In the genomic region with DNA sequence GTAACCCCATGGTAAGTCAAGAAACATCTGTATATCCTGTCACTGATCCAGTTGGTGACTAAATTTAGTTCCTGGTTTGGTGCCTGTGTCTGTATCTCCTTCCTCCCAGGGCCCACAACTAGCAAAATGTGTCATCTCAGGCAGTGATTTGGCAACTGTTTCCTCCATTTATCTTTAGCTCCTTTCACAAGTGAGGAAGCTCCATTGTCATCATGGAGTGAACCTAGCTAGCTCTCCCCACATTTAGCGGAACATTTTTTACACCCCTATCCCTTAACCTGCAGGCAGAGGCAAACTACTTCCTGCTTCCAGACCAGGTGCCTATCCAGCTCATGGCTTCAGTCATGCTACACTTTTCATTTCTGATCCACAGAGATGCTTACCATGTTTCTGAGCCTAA, we compare ENCODE assay signal across 18 cellular contexts.
DNase-seq lines count a peak whose midpoint lies in the region; ATAC-seq, FAIRE-seq and TF ChIP-seq lines count a peak whose summit lies in the region.
"Had no signal": no experiment of that assay in that cellular context is flagged by ENCODE, and none has a peak within 500 bp of the region (broad histone marks: within the 10 kb centered on the region; RNA-seq: fewer than 3 reads in every experiment).

No MANE protein-coding gene starts in this region.

- H4K91ac ChIP-seq in mesenchymal stem cell (ENCODE audit: low read length): no peak overlapping the region

- H3K27ac ChIP-seq in GM12878 (ENCODE audit: control insufficient read depth, insufficient read depth): peak overlapping the region; percentile 61
- no peak overlapping the region for H3K27ac ChIP-seq in mesenchymal stem cell (ENCODE audit: low read length, poor library complexity, severe bottlenecking)
- H3K27ac ChIP-seq in WERI-Rb-1: no peak overlapping the region
- H3K27ac ChIP-seq: C4-2B, psoas muscle had no signal

- no peak overlapping the region for H2BK15ac ChIP-seq in mesenchymal stem cell (ENCODE audit: low read depth, poor library complexity, severe bottlenecking)

- peaks cover 36% of the 10 kb centered on the region for H3K4me1 ChIP-seq in GM12878 (ENCODE audit: control insufficient read depth, insufficient read depth, low read length)
- H3K4me1 ChIP-seq in mesenchymal stem cell (ENCODE audit: control insufficient read depth, insufficient read depth, low read depth, low read length): no peaks in the 10 kb centered on the region
- H3K4me1 ChIP-seq: psoas muscle had no signal

- no peaks in the 10 kb centered on the region for H3K36me3 ChIP-seq in GM12878 (ENCODE audit: control insufficient read depth in 2 of 2, insufficient read depth in 2 of 2, low read length in 1 of 2)
- no peaks in the 10 kb centered on the region for H3K36me3 ChIP-seq in mesenchymal stem cell (ENCODE audit: control insufficient read depth in 1 of 2, insufficient read depth in 2 of 2, low read depth in 1 of 2, low read length in 2 of 2)
- no peaks in the 10 kb centered on the region for H3K36me3 ChIP-seq in WERI-Rb-1
- H3K36me3 ChIP-seq: MG63 had no signal

- H3K4me1 Mint-ChIP-seq in WTC11: no peaks in the 10 kb centered on the region
- H3K4me1 Mint-ChIP-seq: brain had no signal

- no peak overlapping the region for H2BK5ac ChIP-seq in mesenchymal stem cell (ENCODE audit: low read depth, low read length, poor library complexity, severe bottlenecking)

- H3K36me3 Mint-ChIP-seq in WTC11: peaks cover 5% of the 10 kb centered on the region; the same call in 1 of the 2 replicates
- H3K36me3 Mint-ChIP-seq: brain had no signal

- H3K18ac ChIP-seq in mesenchymal stem cell (ENCODE audit: low read depth in 1 of 2, low read length in 2 of 2): no peak overlapping the region

- H3K27me3 ChIP-seq in GM12878 (replicated peaks in 1 of 2; ENCODE audit: control insufficient read depth in 2 of 2, insufficient read depth in 2 of 2, low read length in 1 of 2): no peaks in the 10 kb centered on the region
- no peaks in the 10 kb centered on the region for H3K27me3 ChIP-seq in mesenchymal stem cell (ENCODE audit: control insufficient read depth in 1 of 2, insufficient read depth in 1 of 2, low read length in 2 of 2)
- H3K27me3 ChIP-seq in WERI-Rb-1 (ENCODE audit: insufficient read depth, low read depth, severe bottlenecking): no peaks in the 10 kb centered on the region
- H3K27me3 ChIP-seq: MG63 had no signal

- peak; percentile 27 for FAIRE-seq in GM12878 (lab: Jason Lieb, UNC)
- FAIRE-seq: HTR-8/SVneo had no signal

- no TSS peak for BruUV-seq in GM12878 (replicated peaks; lab: Mats Ljungman, UMichigan)

- H2BK120ac ChIP-seq in mesenchymal stem cell (ENCODE audit: low read depth, low read length): no peak overlapping the region

- no peak overlapping the region for H3K23ac ChIP-seq in mesenchymal stem cell (ENCODE audit: low read length in 2 of 2)

- TF ChIP-seq CTCF in GM12878 (IDR thresholded peaks at IDR 0.05 in 2 of 3, conservative IDR thresholded peaks at IDR 0.05 in 1 of 3; ENCODE audit: control insufficient read depth in 2 of 3, extremely low read depth in 1 of 3, insufficient read depth in 1 of 3, low read depth in 3 of 3, low read length in 3 of 3) (no peak), WTC11 (IDR thresholded peaks at IDR 0.05) (no peak), WERI-Rb-1 (IDR thresholded peaks at IDR 0.05; ENCODE audit: low read depth, low read length) (no peak)

- TF ChIP-seq POLR2A in GM12878 (IDR thresholded peaks at IDR 0.05; ENCODE audit: low read depth, low read length): no peak

- H4K8ac ChIP-seq in mesenchymal stem cell (ENCODE audit: low read length): peak overlapping the region; percentile 49

- H3K27me3 Mint-ChIP-seq in WTC11 (ENCODE audit: low read depth): no peaks in the 10 kb centered on the region
- H3K27me3 Mint-ChIP-seq: brain had no signal

- RAD21 ChIA-PET in GM12878 (lab: Charles Lee; ENCODE audit: unreplicated experiment): interaction anchor here (1.6 to 3.1 kb wide), 3 partner anchors 9 to 20 kb away, joined by 4 to 30 read pairs (median 13); no protein-coding TSS in a partner anchor

- no peaks in the 10 kb centered on the region for H3K79me1 ChIP-seq in mesenchymal stem cell (replicated peaks; ENCODE audit: low read length, poor library complexity, severe bottlenecking)

- H3K9me3 ChIP-seq in GM12878 (replicated peaks; ENCODE audit: control insufficient read depth, insufficient read depth, low read length) (peaks cover 17% of the 10 kb centered on the region), mesenchymal stem cell (ENCODE audit: control insufficient read depth, low read length) (peaks cover 11% of the 10 kb centered on the region), WERI-Rb-1 (ENCODE audit: severe bottlenecking) (peaks cover 5% of the 10 kb centered on the region)
- H3K9me3 ChIP-seq: MG63, psoas muscle had no signal

- POLR2A ChIA-PET in GM12878 (lab: Charles Lee) (interaction anchor here (1.2 to 2.8 kb wide), 3 partner anchors 10 to 20 kb away, joined by 3 to 13 read pairs (median 7); no protein-coding TSS in a partner anchor), WTC11 (lab: Charles Lee) (no interaction called here)

- peak overlapping the region; percentile 26; the same call in 1 of the 2 replicates for H3K4me2 ChIP-seq in GM12878 (ENCODE audit: control insufficient read depth, insufficient read depth)
- H3K4me2 ChIP-seq in mesenchymal stem cell (ENCODE audit: low read length, poor library complexity, severe bottlenecking): no peak overlapping the region

- H2AFZ ChIP-seq in GM12878 (ENCODE audit: control insufficient read depth, low read depth, low read length) (peak overlapping the region; percentile 75), mesenchymal stem cell (ENCODE audit: low read depth, low read length) (no peak overlapping the region)

- H2AK5ac ChIP-seq in mesenchymal stem cell (ENCODE audit: low read length, severe bottlenecking): no peak overlapping the region

- DNase-seq in GDM1 (lab: John Stamatoyannopoulos, UW) (peak; percentile 43), MV-4-11 (lab: John Stamatoyannopoulos, UW) (peak; percentile 96), GM12878 (ENCODE audit: low read depth, low spot score) (no peak), mesenchymal stem cell (no peak), WTC11 (ENCODE audit: low spot score) (no peak), NCI-H2107 (lab: John Stamatoyannopoulos, UW) (no peak), WERI-Rb-1 (no peak)
- DNase-seq: activated gamma-delta T cell; effector CD4-positive, alpha-beta T cell; EL; foreskin melanocyte; MG63; NCI-H82; psoas muscle had no signal

- H3K27ac Mint-ChIP-seq in WTC11: no peak overlapping the region
- H3K27ac Mint-ChIP-seq: brain had no signal

- ATAC-seq in GM12878 (no peak), WTC11 (no peak), GM18519 (IDR thresholded peaks at IDR 0.05; ENCODE audit: low FRiP score, unreplicated experiment) (no peak)
- ATAC-seq: psoas muscle had no signal

- no peak overlapping the region for H3K4me3 Mint-ChIP-seq in WTC11
- H3K4me3 Mint-ChIP-seq: brain had no signal

- intact Hi-C loops in GM12878 (cut with micrococcal nuclease; ENCODE audit: unreplicated experiment): no loop called here

- no peak overlapping the region for H3K14ac ChIP-seq in mesenchymal stem cell (ENCODE audit: low read length in 2 of 2)

- SMC1A ChIA-PET in GM12878 (lab: Charles Lee; ENCODE audit: uncharacterized antibody, unreplicated experiment): interaction anchor here (2.9 to 8.0 kb wide), 3 partner anchors 11 to 100 kb away, joined by 14 to 86 read pairs (median 55); no protein-coding TSS in a partner anchor

- H3K79me2 ChIP-seq in GM12878 (ENCODE audit: control insufficient read depth, insufficient read depth, low read length): no peaks in the 10 kb centered on the region

- H3K4me3 ChIP-seq in GM12878 (no peak overlapping the region), mesenchymal stem cell (ENCODE audit: insufficient read depth in 1 of 2, low read depth in 1 of 2, low read length in 2 of 2) (no peak overlapping the region), WERI-Rb-1 (ENCODE audit: low read depth, low read length) (no peak overlapping the region)
- H3K4me3 ChIP-seq: MG63, psoas muscle had no signal

- no peak overlapping the region for H3K4ac ChIP-seq in mesenchymal stem cell (ENCODE audit: low read depth in 1 of 2, low read length in 2 of 2)

- TF ChIP-seq RAD21 in GM12878 (IDR thresholded peaks at IDR 0.05; ENCODE audit: insufficient read depth, low read depth, low read length): no peak

- H3K9ac ChIP-seq in GM12878 (ENCODE audit: control insufficient read depth, insufficient read depth, low read length): no peak overlapping the region
- H3K9ac ChIP-seq in mesenchymal stem cell (ENCODE audit: low read length): no peak overlapping the region

- in situ Hi-C loops in GM12878 (cut with MboI): no loop called here

- CTCF ChIA-PET in GM12878 (lab: Yijun Ruan, JAX): interaction anchor here (1.3 to 1.9 kb wide), 2 partner anchors 9 to 20 kb away, joined by 5 to 19 read pairs; no protein-coding TSS in a partner anchor
- CTCF ChIA-PET in WTC11 (lab: Charles Lee): no interaction called here

- 50% methylated on average over 1 of the region's 1 CpG for WGBS in GM12878 (ENCODE audit: insufficient coverage, insufficient replicate concordance, low lambda C conversion rate, missing lambda C conversion rate)
- 100% methylated on average over 1 of the region's 1 CpG for WGBS in mesenchymal stem cell

- H4K20me1 ChIP-seq in GM12878 (ENCODE audit: control insufficient read depth, insufficient read depth): no peaks in the 10 kb centered on the region

- TF ChIP-seq EP300 in GM12878 (IDR thresholded peaks at IDR 0.05; ENCODE audit: borderline replicate concordance in 1 of 2, control insufficient read depth in 1 of 2, low read depth in 2 of 2, low read length in 2 of 2): no peak

- H3K9me3 Mint-ChIP-seq in WTC11: peaks cover 10% of the 10 kb centered on the region

- no peak overlapping the region for H2BK12ac ChIP-seq in mesenchymal stem cell (ENCODE audit: low read length in 2 of 2)

TF ChIP-seq in WTC11, 78 proteins besides CTCF, POLR2A, EP300 and RAD21 (continues in another document):
- TF ChIP-seq NFATC4 (CRISPR knock-in tag; IDR thresholded peaks at IDR 0.05) (no peak), FOXJ3 (CRISPR knock-in tag; IDR thresholded peaks at IDR 0.05; ENCODE audit: borderline replicate concordance) (no peak), GRHL2 (CRISPR knock-in tag; IDR thresholded peaks at IDR 0.05; ENCODE audit: insufficient replicate concordance, severe bottlenecking) (no peak)

Comparison
In these comparisons a context has a peak if more than half of its experiments do, and no peak if none do; other contexts are left out.
1. DNase-seq: peak in GDM1 (single experiment) and MV-4-11 (single experiment); none in GM12878 (single experiment), mesenchymal stem cell (single experiment), WTC11 (single experiment), NCI-H2107 (single experiment) and WERI-Rb-1 (single experiment).